16 cellular contexts compared by ENCODE assay signal in the genomic region with DNA sequence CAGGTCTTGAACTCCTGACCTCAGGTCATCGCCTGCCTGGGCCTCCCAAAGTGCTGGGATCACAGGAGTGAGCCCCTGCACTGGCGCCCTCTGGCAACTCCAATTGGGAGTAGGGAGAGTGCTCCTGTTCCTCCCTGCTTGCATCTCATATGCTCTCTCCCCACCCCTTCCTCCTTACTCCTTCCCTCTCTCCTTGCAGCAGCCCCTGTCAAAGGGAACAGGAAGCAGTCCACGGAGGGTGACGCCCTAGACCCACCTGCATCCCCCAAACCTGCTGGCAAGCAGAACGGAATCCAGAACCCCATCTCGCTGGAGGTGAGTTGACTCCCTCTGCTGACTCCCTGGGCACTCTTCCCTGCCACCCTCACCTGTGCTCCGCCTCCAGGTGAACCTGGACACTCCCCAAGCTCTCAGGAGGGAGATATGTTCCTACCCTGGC. TPM values are rescaled to one million over a fixed set of nuclear protein-coding genes. Genes with fewer than 3 reads are reported as not detected.
A peak's percentile ranks its signal among the peaks of the same experiment; 100 is the strongest.
DNase-seq lines count a peak whose midpoint lies in the region; ATAC-seq and TF ChIP-seq lines count a peak whose summit lies in the region.
"Had no signal": no experiment of that assay in that cellular context is flagged by ENCODE, and none has a peak within 500 bp of the region (broad histone marks: within the 10 kb centered on the region; RNA-seq: fewer than 3 reads in every experiment).

No MANE protein-coding gene starts in this region.

- CTCF ChIA-PET in activated naive CD4-positive, alpha-beta T cell treated with anti-CD3 and anti-CD28 coated beads for 36 hours (lab: Charles Lee), result interaction anchor here (0.6 to 1.9 kb wide), 6 partner anchors 10 to 78 kb away, joined by 3 to 5 read pairs (median 4); partner anchors contain the start of gene ARID5A

- intact Hi-C loops in activated naive CD4-positive, alpha-beta T cell treated with anti-CD3 and anti-CD28 coated beads for 36 hours (cut with micrococcal nuclease), result no loop called here
- intact Hi-C loops in tibial artery (cut with DNase I; ENCODE audit: low total_unique reads), result no loop called here

- H3K27ac ChIP-seq in tibial artery, result peak overlapping the region; percentile 10 to 35

- H3K4me3 Mint-ChIP-seq in activated naive CD4-positive, alpha-beta T cell treated with anti-CD3 and anti-CD28 coated beads for 36 hours, result peak overlapping the region; percentile 17
- peak overlapping the region; percentile 53 to 56 for H3K4me3 Mint-ChIP-seq in activated T-cell treated with anti-CD3 and anti-CD28 coated beads, Interleukin-2, amount 50 U/mL, for 72 hours

- peaks cover 55% of the 10 kb centered on the region for H3K4me1 Mint-ChIP-seq in activated naive CD4-positive, alpha-beta T cell treated with anti-CD3 and anti-CD28 coated beads for 36 hours (ENCODE audit: low read depth)
- peaks cover 62% of the 10 kb centered on the region for H3K4me1 Mint-ChIP-seq in activated T-cell treated with anti-CD3 and anti-CD28 coated beads, Interleukin-2, amount 50 U/mL, for 72 hours (ENCODE audit: low read depth)

- ATAC-seq in activated T-cell treated with anti-CD3 and anti-CD28 coated beads, Interleukin-2, amount 50 U/mL, for 72 hours (replicated peaks in 1 of 2), result no peak
- ATAC-seq: HCT116, Panc1 had no signal

- H3K9me3 ChIP-seq in tibial artery, result no peaks in the 10 kb centered on the region

- H3K27me3 ChIP-seq in tibial artery, result no peaks in the 10 kb centered on the region

- peaks cover 0 to 53% (median 32%) of the 10 kb centered on the region in 4 donors for H3K4me1 ChIP-seq in tibial artery

- DNase-seq in activated naive CD4-positive, alpha-beta T cell treated with anti-CD3 and anti-CD28 coated beads for 36 hours, result no peak
- DNase-seq in activated naive CD4-positive, alpha-beta T cell (lab: John Stamatoyannopoulos, UW), result no peak
- no peak for DNase-seq in activated T-cell treated with anti-CD3 and anti-CD28 coated beads, Interleukin-2, amount 50 U/mL, for 72 hours
- DNase-seq in iPS-NIHi7 (ENCODE audit: extremely low spot score) (peak; percentile 46), tibial artery (peak in 1 of 2 donors; percentile 60), NCI-H446 (lab: John Stamatoyannopoulos, UW) (no peak), SHP77 treated with DMSO at 0.1 percent for 48 hours (lab: John Stamatoyannopoulos, UW) (no peak), NCI-H345 (lab: John Stamatoyannopoulos, UW) (no peak)
- DNase-seq: DMS153, NCI-H187, NCI-H526 treated with DMSO at 0.1 percent for 48 hours had no signal

- peaks cover 64% of the 10 kb centered on the region for H3K36me3 Mint-ChIP-seq in activated naive CD4-positive, alpha-beta T cell treated with anti-CD3 and anti-CD28 coated beads for 36 hours (ENCODE audit: low read depth)
- peaks cover 29 to 49% of the 10 kb centered on the region in 2 donors for H3K36me3 Mint-ChIP-seq in activated T-cell treated with anti-CD3 and anti-CD28 coated beads, Interleukin-2, amount 50 U/mL, for 72 hours (ENCODE audit: insufficient read depth in 2 of 2)

- H3K27me3 Mint-ChIP-seq in activated naive CD4-positive, alpha-beta T cell treated with anti-CD3 and anti-CD28 coated beads for 36 hours (ENCODE audit: low read depth), result no peaks in the 10 kb centered on the region
- H3K27me3 Mint-ChIP-seq in activated T-cell treated with anti-CD3 and anti-CD28 coated beads, Interleukin-2, amount 50 U/mL, for 72 hours (ENCODE audit: low read depth), result no peaks in the 10 kb centered on the region

- no peak overlapping the region for H3K4me3 ChIP-seq in tibial artery
- H3K4me3 ChIP-seq: lung had no signal

- H3K27ac Mint-ChIP-seq in activated naive CD4-positive, alpha-beta T cell treated with anti-CD3 and anti-CD28 coated beads for 36 hours, result peak overlapping the region; percentile 65
- peak overlapping the region; percentile 89 for H3K27ac Mint-ChIP-seq in activated T-cell treated with anti-CD3 and anti-CD28 coated beads, Interleukin-2, amount 50 U/mL, for 72 hours

- H3K36me3 ChIP-seq in tibial artery, result peaks cover 40 to 78% (median 70%) of the 10 kb centered on the region in 3 donors

- TF ChIP-seq CTCF in tibial artery (IDR thresholded peaks at IDR 0.05), result no peak

- no peaks in the 10 kb centered on the region for H3K9me3 Mint-ChIP-seq in activated naive CD4-positive, alpha-beta T cell treated with anti-CD3 and anti-CD28 coated beads for 36 hours
- H3K9me3 Mint-ChIP-seq in activated T-cell treated with anti-CD3 and anti-CD28 coated beads, Interleukin-2, amount 50 U/mL, for 72 hours, result no peaks in the 10 kb centered on the region

RNA-seq across cellular contexts. Expression of gene ARID5A, which starts 10.7 kb away (rescaled TPM):
- total RNA-seq in activated naive CD4-positive, alpha-beta T cell treated with anti-CD3 and anti-CD28 coated beads for 36 hours, result 100 to 1,000 TPM; 349 to 351 TPM
- 100 to 1,000 TPM; 424 to 433 TPM for total RNA-seq in activated T-cell treated with anti-CD3 and anti-CD28 coated beads, Interleukin-2, amount 50 U/mL, for 72 hours

RNA-seq across cellular contexts. Expression of gene NEURL3, which starts 42.1 kb away (rescaled TPM):
- under 1 TPM; 0.48 to 0.57 TPM for total RNA-seq in activated naive CD4-positive, alpha-beta T cell treated with anti-CD3 and anti-CD28 coated beads for 36 hours
- total RNA-seq in activated T-cell treated with anti-CD3 and anti-CD28 coated beads, Interleukin-2, amount 50 U/mL, for 72 hours, result 1 to 10 TPM; 4.4 to 5.3 TPM
- total RNA-seq: skeletal muscle tissue, temporal lobe had no signal
